12 cellular contexts compared by ENCODE assay signal in the genomic region with DNA sequence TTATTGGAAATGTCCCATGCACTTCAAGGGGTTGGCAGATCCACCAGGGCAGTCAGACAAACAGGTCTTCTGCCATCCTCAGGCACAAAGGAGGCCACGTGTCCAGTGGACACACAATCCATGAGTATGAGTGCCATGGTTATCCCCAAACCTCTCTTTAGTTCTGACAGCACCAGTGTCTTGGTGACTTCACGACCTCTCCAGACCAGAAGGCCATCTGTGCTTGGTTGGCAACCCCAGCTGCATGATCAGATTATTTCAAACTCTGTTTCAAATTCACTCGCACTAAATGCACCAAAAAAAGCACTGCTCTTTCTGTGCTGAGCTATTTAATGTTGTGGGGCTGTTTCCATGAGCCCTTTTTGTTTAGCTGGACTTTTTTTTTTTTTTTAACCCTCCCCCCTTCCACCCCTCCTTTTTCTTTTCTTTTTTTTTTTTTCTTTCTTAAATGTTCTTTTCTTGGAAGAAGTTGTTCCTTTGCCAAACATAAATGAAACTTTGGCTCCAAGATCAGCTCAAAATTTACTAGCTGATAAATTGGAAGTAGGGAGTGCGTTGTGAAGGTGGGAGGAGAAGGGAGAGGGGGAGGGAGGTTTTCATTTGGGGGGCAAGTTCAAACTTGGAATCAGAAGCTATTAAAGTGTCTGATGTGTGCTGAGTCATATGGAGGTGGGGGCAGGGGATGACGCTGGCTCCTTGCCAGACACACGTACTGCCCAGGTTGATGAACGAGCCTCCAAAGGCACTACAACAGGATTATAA.
DNase-seq lines count a peak whose midpoint lies in the region; ATAC-seq, FAIRE-seq and TF ChIP-seq lines count a peak whose summit lies in the region.
"Had no signal": no experiment of that assay in that cellular context is flagged by ENCODE, and none has a peak within 500 bp of the region (broad histone marks: within the 10 kb centered on the region; RNA-seq: fewer than 3 reads in every experiment).

No MANE protein-coding gene starts in this region.

- H4K20me1 ChIP-seq in fibroblast of lung (ENCODE audit: control insufficient read depth, extremely low read depth, insufficient read depth, low read length), result no peaks in the 10 kb centered on the region

- in situ Hi-C loops in HAP-1 (cut with MboI; ENCODE audit: low sequenced_read_pairs), result no loop called here

- TF ChIP-seq CTCF in fibroblast of lung (conservative IDR thresholded peaks at IDR 0.05 in 1 of 2, IDR thresholded peaks at IDR 0.05 in 1 of 2; ENCODE audit: low read depth in 1 of 2, low read length in 2 of 2), result no peak
- no peak for TF ChIP-seq CTCF in kidney (IDR thresholded peaks at IDR 0.05; ENCODE audit: borderline replicate concordance, extremely low read depth, insufficient read depth)

- H3K4me3 ChIP-seq in HAP-1 (no peak overlapping the region), fibroblast of lung (replicated peaks in 1 of 4; ENCODE audit: control extremely low read depth in 1 of 4, insufficient read depth in 1 of 4, low read depth in 3 of 4, low read length in 4 of 4) (no peak overlapping the region), kidney (ENCODE audit: low read length in 2 of 2) (no peak overlapping the region)
- H3K4me3 ChIP-seq: skin epidermis had no signal

- no peak for FAIRE-seq in kidney (lab: Jason Lieb, UNC)
- FAIRE-seq: TTC549 had no signal

- H3K9me3 ChIP-seq in HAP-1, result no peaks in the 10 kb centered on the region
- no peaks in the 10 kb centered on the region for H3K9me3 ChIP-seq in fibroblast of lung (ENCODE audit: control insufficient read depth, insufficient read depth, low read depth, low read length)
- H3K9me3 ChIP-seq in kidney (ENCODE audit: control insufficient read depth in 1 of 2, low read length in 2 of 2), result no peaks in the 10 kb centered on the region

- no peak for ATAC-seq in GM21717 (IDR thresholded peaks at IDR 0.05; ENCODE audit: unreplicated experiment)
- ATAC-seq in GM21526 (IDR thresholded peaks at IDR 0.05; ENCODE audit: low FRiP score, unreplicated experiment), result no peak
- no peak for ATAC-seq in HG03432 (IDR thresholded peaks at IDR 0.05; ENCODE audit: unreplicated experiment)
- ATAC-seq: stimulated activated memory B cell treated with anti-CD40 and anti-IgM and Interleukin-4, amounts not matched to agents 10 μg/mL and 1 μg/mL and 100 μg/mL, for 72 hours had no signal

- H3K36me3 ChIP-seq in HAP-1 (replicated peaks) (no peaks in the 10 kb centered on the region), fibroblast of lung (ENCODE audit: control insufficient read depth, insufficient read depth, low read length) (no peaks in the 10 kb centered on the region), kidney (ENCODE audit: control insufficient read depth in 1 of 2, insufficient read depth in 2 of 2, low read length in 2 of 2) (no peaks in the 10 kb centered on the region)

- intact Hi-C loops in kidney (cut with DNase I), result no loop called here

- H3K9ac ChIP-seq in fibroblast of lung (ENCODE audit: insufficient read depth, low read length) (no peak overlapping the region), kidney (ENCODE audit: low read length in 2 of 2) (no peak overlapping the region)

- peaks cover 27% of the 10 kb centered on the region for H3K4me1 ChIP-seq in HAP-1
- H3K4me1 ChIP-seq in fibroblast of lung (ENCODE audit: control insufficient read depth, extremely low read depth, insufficient read depth, low read length), result peaks cover 6% of the 10 kb centered on the region
- H3K4me1 ChIP-seq in kidney (ENCODE audit: control insufficient read depth in 1 of 2, insufficient read depth in 1 of 2, low read depth in 1 of 2, low read length in 2 of 2), result peaks cover 0 to 8% of the 10 kb centered on the region in 2 donors

- H3K27me3 ChIP-seq in HAP-1 (ENCODE audit: low read depth), result no peaks in the 10 kb centered on the region
- no peaks in the 10 kb centered on the region for H3K27me3 ChIP-seq in fibroblast of lung (ENCODE audit: control insufficient read depth, insufficient read depth, low read length)

- H3K79me2 ChIP-seq in fibroblast of lung (ENCODE audit: control insufficient read depth, insufficient read depth, low read length), result no peaks in the 10 kb centered on the region

- no peak overlapping the region for H3K27ac ChIP-seq in fibroblast of lung (ENCODE audit: insufficient read depth, low read length)
- H3K27ac ChIP-seq in kidney (ENCODE audit: low read depth in 2 of 2, low read length in 2 of 2), result no peak overlapping the region

- H2AFZ ChIP-seq in fibroblast of lung (ENCODE audit: low read length), result peak overlapping the region; percentile 64

- peak; percentile 58 to 59 for DNase-seq in HAP-1 (ENCODE audit: low spot score in 2 of 2)
- peak; percentile 69 for DNase-seq in NCI-H69 (lab: John Stamatoyannopoulos, UW)
- DNase-seq in fibroblast of lung (ENCODE audit: low read depth in 2 of 2), result peak; percentile 61 to 73
- DNase-seq in renal cortical epithelial cell (ENCODE audit: low read depth), result peak; percentile 46
- no peak for DNase-seq in kidney
- DNase-seq: effector memory CD4-positive, alpha-beta T cell had no signal

- no peak overlapping the region for H3K4me2 ChIP-seq in fibroblast of lung (ENCODE audit: extremely low read depth, insufficient read depth, low read length)
